2 cellular contexts compared by ENCODE assay signal in genomic region chr12:53324113-53324778, GRCh38.
TF ChIP-seq lines count a peak whose summit lies in the region.

No MANE protein-coding gene starts in this region.

TF ChIP-seq in SK-N-SH, 30 proteins besides CTCF, POLR2A, EP300 and RAD21:
- TF ChIP-seq RCOR1 (IDR thresholded peaks at IDR 0.05; ENCODE audit: low read length) (no peak), MEF2A (IDR thresholded peaks at IDR 0.05; ENCODE audit: borderline replicate concordance, low read depth) (no peak), RFX5 (IDR thresholded peaks at IDR 0.05; ENCODE audit: low read length) (no peak)

TF ChIP-seq in SK-N-SH treated with all-trans-retinoic acid at 6 μM for 48 hours, 23 proteins besides CTCF, POLR2A, EP300 and RAD21:
- TF ChIP-seq ESRRG (CRISPR knock-in tag; IDR thresholded peaks at IDR 0.05) (no peak), OSR1 (CRISPR knock-in tag; IDR thresholded peaks at IDR 0.05) (no peak), CSDC2 (CRISPR knock-in tag; IDR thresholded peaks at IDR 0.05) (no peak), PATZ1 (CRISPR knock-in tag; IDR thresholded peaks at IDR 0.05; ENCODE audit: borderline replicate concordance) (no peak), ZNF565 (CRISPR knock-in tag; conservative IDR thresholded peaks at IDR 0.05; ENCODE audit: low read depth) (no peak), TSHZ2 (CRISPR knock-in tag; IDR thresholded peaks at IDR 0.05) (no peak), PPARA (CRISPR knock-in tag; IDR thresholded peaks at IDR 0.05; ENCODE audit: borderline replicate concordance) (no peak), ZNF70 (CRISPR knock-in tag; IDR thresholded peaks at IDR 0.05) (no peak), CSRNP3 (CRISPR knock-in tag; IDR thresholded peaks at IDR 0.05) (no peak), ZFP3 (CRISPR knock-in tag; IDR thresholded peaks at IDR 0.05) (no peak), CREB5 (CRISPR knock-in tag; IDR thresholded peaks at IDR 0.05; ENCODE audit: low read depth) (no peak), ZFP30 (CRISPR knock-in tag; IDR thresholded peaks at IDR 0.05) (no peak), ZNF8 (CRISPR knock-in tag; IDR thresholded peaks at IDR 0.05) (no peak)
